8 cellular contexts compared by ENCODE assay signal in genomic region chr12:111430418-111431353, GRCh38. TPM values are rescaled to one million over a fixed set of nuclear protein-coding genes. Genes with fewer than 3 reads are reported as not detected.
A peak's percentile ranks its signal among the peaks of the same experiment; 100 is the strongest.
DNase-seq lines count a peak whose midpoint lies in the region; ATAC-seq and TF ChIP-seq lines count a peak whose summit lies in the region.

No MANE protein-coding gene starts in this region.

- 40 to 61% (median 53%) methylated on average over 15 to 17 of the region's 17 CpGs for WGBS in psoas muscle, 3 donors

- H3K9me3 ChIP-seq in T-helper 17 cell (ENCODE audit: control insufficient read depth, low read length, poor library complexity, severe bottlenecking) (no peaks in the 10 kb centered on the region), psoas muscle (no peaks in the 10 kb centered on the region)

- intact Hi-C loops in psoas muscle (cut with DNase I) = no loop called here

- ATAC-seq in T-helper 17 cell (peak; percentile 45), psoas muscle (no peak)

- peak overlapping the region; percentile 100 for H3K27ac Mint-ChIP-seq in T-helper 17 cell

- H3K36me3 ChIP-seq in psoas muscle (ENCODE audit: insufficient read depth in 1 of 2, low read depth in 1 of 2) = no peaks in the 10 kb centered on the region

- H3K4me1 ChIP-seq in psoas muscle = peaks cover 56% of the 10 kb centered on the region

- H3K36me3 Mint-ChIP-seq in T-helper 17 cell (ENCODE audit: low read depth) = no peaks in the 10 kb centered on the region

- H3K27me3 Mint-ChIP-seq in T-helper 17 cell = no peaks in the 10 kb centered on the region

- no peak for TF ChIP-seq CTCF in psoas muscle (IDR thresholded peaks at IDR 0.05)

- DNase-seq in ELR (ENCODE audit: low read depth) (peak; percentile 8), T-helper 17 cell (peak; percentile 61 to 73 (median 63)), psoas muscle (no peak), SK-N-DZ (ENCODE audit: low spot score) (no peak), DMS 273 (lab: John Stamatoyannopoulos, UW; ENCODE audit: unreplicated experiment) (no peak), epidermal melanocyte (ENCODE audit: insufficient read length, low spot score) (no peak), GM19240 (ENCODE audit: insufficient read length, low spot score) (no peak)
- peak; percentile 79 for DNase-seq in central memory CD4-positive, alpha-beta T cell

- peak overlapping the region; percentile 95 for H3K4me3 Mint-ChIP-seq in T-helper 17 cell

- H3K27ac ChIP-seq in psoas muscle = peak overlapping the region; percentile 52

- peak overlapping the region; percentile 30 for H3K4me3 ChIP-seq in psoas muscle

- peaks cover 81% of the 10 kb centered on the region for H3K4me1 Mint-ChIP-seq in T-helper 17 cell

- H3K27me3 ChIP-seq in psoas muscle (ENCODE audit: insufficient read depth in 3 of 3, low read length in 2 of 3) = no peaks in the 10 kb centered on the region

RNA-seq across cellular contexts. Expression of gene SH2B3, which starts 25.0 kb away (rescaled TPM):
- total RNA-seq in T-helper 17 cell = 10 to 100 TPM; 38.7 to 39.3 TPM
- 10 to 100 TPM; 10.5 to 25.0 (median 13.2) TPM for total RNA-seq in psoas muscle
- 10 to 100 TPM in 1 of 3 donors, 1 to 10 TPM in 2; 4.4 to 22.0 (median 6.4) TPM for polyA plus RNA-seq in psoas muscle
- polyA plus RNA-seq in SK-N-DZ (2014; cell fraction: cytosol; rRNA removed) = 2.7 and 4.7 TPM in 2 replicates
- polyA plus RNA-seq in SK-N-DZ (2014; cell fraction: nucleus; rRNA removed) = 1.7 and 2.3 TPM in 2 replicates

Comparison
In these comparisons a context has a peak if more than half of its experiments do, and no peak if none do; other contexts are left out.
1. DNase-seq: peak in ELR (single experiment), T-helper 17 cell (3 of 3) and central memory CD4-positive, alpha-beta T cell (single experiment); none in psoas muscle (0 of 2), SK-N-DZ (single experiment), DMS 273 (single experiment), epidermal melanocyte (single experiment) and GM19240 (single experiment).